26 cellular contexts compared by ENCODE assay signal in the genomic region with DNA sequence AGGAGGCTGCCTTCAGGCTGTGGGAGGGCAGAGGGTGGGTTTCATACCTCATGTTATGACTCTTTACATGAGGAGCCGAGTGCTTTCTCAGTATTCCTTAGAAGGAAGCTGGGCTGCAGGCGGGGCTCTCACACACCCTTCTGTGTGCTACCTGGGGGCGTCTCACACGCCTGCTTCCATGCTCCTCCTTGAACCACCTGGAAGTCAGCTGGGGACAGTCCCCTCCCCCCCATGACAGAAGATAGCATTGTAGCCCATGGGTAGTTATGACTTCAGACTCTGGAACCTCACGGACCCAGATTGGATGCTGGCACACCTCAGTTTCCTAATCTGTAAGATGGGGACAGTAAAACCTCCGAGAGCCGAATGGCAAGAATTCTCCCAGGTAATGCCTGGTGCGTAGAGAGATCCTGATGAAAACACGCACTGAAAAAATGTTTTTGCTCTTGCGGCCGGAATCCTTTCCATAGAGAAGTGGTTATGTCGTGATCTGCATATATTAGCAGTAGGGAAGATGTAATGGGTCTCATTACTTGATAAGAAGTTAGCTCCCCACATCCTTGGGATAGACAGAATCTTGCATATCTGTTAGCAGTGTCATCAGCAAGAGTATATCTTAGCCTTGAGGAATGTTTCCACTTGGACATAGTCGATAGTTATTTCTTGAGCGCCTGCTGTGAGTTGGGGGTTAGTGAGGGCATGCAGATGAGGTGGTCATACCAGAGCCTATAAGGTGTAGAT. TPM values are rescaled to one million over a fixed set of nuclear protein-coding genes. Genes with fewer than 3 reads are reported as not detected.
A peak's percentile ranks its signal among the peaks of the same experiment; 100 is the strongest.
DNase-seq lines count a peak whose midpoint lies in the region; ATAC-seq, FAIRE-seq and TF ChIP-seq lines count a peak whose summit lies in the region.
"Had no signal": no experiment of that assay in that cellular context is flagged by ENCODE, and none has a peak within 500 bp of the region (broad histone marks: within the 10 kb centered on the region; RNA-seq: fewer than 3 reads in every experiment).

No MANE protein-coding gene starts in this region.

- H3K36me3 ChIP-seq in BLaER1 (no peaks in the 10 kb centered on the region), astrocyte (ENCODE audit: insufficient read depth, low read length) (no peaks in the 10 kb centered on the region)
- H3K36me3 ChIP-seq: prostate gland had no signal

- H3K27ac ChIP-seq in BLaER1 (no peak overlapping the region), astrocyte (ENCODE audit: low read depth, low read length) (peak overlapping the region; percentile 45)
- H3K27ac ChIP-seq: epithelial cell of prostate, GM23248, prostate gland had no signal

- H3K4me1 Mint-ChIP-seq in astrocyte (ENCODE audit: low read depth, unreplicated experiment) = peaks cover 22% of the 10 kb centered on the region

- H3K9me3 ChIP-seq in BLaER1 (no peaks in the 10 kb centered on the region), astrocyte (ENCODE audit: insufficient read depth, low read depth, low read length) (no peaks in the 10 kb centered on the region)
- H3K9me3 ChIP-seq: prostate gland had no signal

- ATAC-seq in GM18870 (IDR thresholded peaks at IDR 0.05; ENCODE audit: unreplicated experiment) (no peak), HG03039 (IDR thresholded peaks at IDR 0.05; ENCODE audit: unreplicated experiment) (no peak), esophagus mucosa (no peak)
- ATAC-seq: left ventricle myocardium superior, sciatic nerve, WTC11 had no signal

- TF ChIP-seq CTCF in astrocyte (IDR thresholded peaks at IDR 0.05; ENCODE audit: insufficient read depth, low read depth, low read length) = no peak

- H3K79me2 ChIP-seq in astrocyte (ENCODE audit: insufficient read depth, low read length) = peaks cover 19% of the 10 kb centered on the region

- H3K27ac Mint-ChIP-seq in astrocyte (ENCODE audit: unreplicated experiment) = peak overlapping the region; percentile 51
- H3K27ac Mint-ChIP-seq: activated T-cell treated with anti-CD3 and anti-CD28 coated beads, Interleukin-2, amount 50 U/mL, for 24 hours; B cell; WTC11 had no signal

- peaks cover 86% of the 10 kb centered on the region for H3K4me1 ChIP-seq in BLaER1
- H3K4me1 ChIP-seq in astrocyte (ENCODE audit: insufficient read depth, low read length) = peaks cover 43% of the 10 kb centered on the region

- no peak for FAIRE-seq in astrocyte (lab: Jason Lieb, UNC)

- H3K9ac ChIP-seq in BLaER1 = no peak overlapping the region; the same call in 1 of the 2 replicates
- H3K9ac ChIP-seq in astrocyte (ENCODE audit: low read length) = peak overlapping the region; percentile 55
- H3K9ac ChIP-seq: GM23248 had no signal

- no peak overlapping the region for H3K4me3 Mint-ChIP-seq in astrocyte (ENCODE audit: unreplicated experiment)
- H3K4me3 Mint-ChIP-seq: activated T-cell treated with anti-CD3 and anti-CD28 coated beads, Interleukin-2, amount 50 U/mL, for 24 hours; B cell; WTC11 had no signal

- no peaks in the 10 kb centered on the region for H3K27me3 ChIP-seq in BLaER1
- H3K27me3 ChIP-seq in astrocyte (ENCODE audit: insufficient read depth, low read length) = no peaks in the 10 kb centered on the region

- H3K9me3 Mint-ChIP-seq in astrocyte (ENCODE audit: unreplicated experiment) = peaks cover 2% of the 10 kb centered on the region
- H3K9me3 Mint-ChIP-seq: activated CD4-positive, alpha-beta T cell treated with anti-CD3 and anti-CD28 coated beads, Interleukin-2, amount 10 ng/mL, durations not matched to agents 24 days and 14 days; activated T-cell treated with anti-CD3 and anti-CD28 coated beads, Interleukin-2, amount 50 U/mL, for 24 hours; WTC11 had no signal

- H3K4me3 ChIP-seq in BLaER1 (peak overlapping the region; percentile 38), astrocyte (ENCODE audit: insufficient read depth, low read depth, low read length) (no peak overlapping the region)
- H3K4me3 ChIP-seq: GM23248, prostate gland had no signal

- H2AFZ ChIP-seq in astrocyte (ENCODE audit: low read depth, low read length) = no peak overlapping the region
- H2AFZ ChIP-seq: GM23248 had no signal

- DNase-seq in EH (ENCODE audit: low read depth) (peak; percentile 36), astrocyte (ENCODE audit: low read depth) (peak; percentile 67), iris pigment epithelial cell (ENCODE audit: low read depth) (peak; percentile 53)
- DNase-seq in activated CD8-positive, alpha-beta memory T cell treated with anti-CD3 and anti-CD28 coated beads, Interleukin-2, amount 50 U/mL, for 48 hours = no peak
- DNase-seq: activated T-cell treated with anti-CD3 and anti-CD28 coated beads, Interleukin-2, amount 50 U/mL, for 24 hours; Calu3; DMS79; GM23248; islet precursor cell; left ventricle myocardium superior; mesendoderm; NCI-H1092 treated with DMSO at 0.1 percent for 48 hours; NCI-H1694 treated with DMSO at 0.1 percent for 48 hours; stimulated activated CD4-positive, alpha-beta T cell treated with anti-CD3 and anti-CD28 coated beads, Interleukin-2, amount 100 ng/mL, for 48 hours; substantia nigra; trophoblast cell had no signal

- H3K4me2 ChIP-seq in BLaER1 (peak overlapping the region; percentile 87), astrocyte (ENCODE audit: low read length) (peak overlapping the region; percentile 81)

- H3K27me3 Mint-ChIP-seq in astrocyte (ENCODE audit: low read depth, unreplicated experiment) = peaks cover 3% of the 10 kb centered on the region

- peaks cover 13% of the 10 kb centered on the region; the same call in 1 of the 2 replicates for H4K20me1 ChIP-seq in BLaER1
- peaks cover 35% of the 10 kb centered on the region for H4K20me1 ChIP-seq in astrocyte (ENCODE audit: insufficient read depth, low read length)

- H3K36me3 Mint-ChIP-seq in astrocyte (ENCODE audit: low read depth, unreplicated experiment) = peaks cover 3% of the 10 kb centered on the region
- H3K36me3 Mint-ChIP-seq: WTC11 had no signal

RNA-seq across cellular contexts. Expression of a gene that starts 4.8 kb away (rescaled TPM):
- total RNA-seq in astrocyte (5.5 and 5.6 TPM in 2 replicates), esophagus mucosa (2.3 TPM)
- total RNA-seq: B cell had no signal
